In the genomic region with DNA sequence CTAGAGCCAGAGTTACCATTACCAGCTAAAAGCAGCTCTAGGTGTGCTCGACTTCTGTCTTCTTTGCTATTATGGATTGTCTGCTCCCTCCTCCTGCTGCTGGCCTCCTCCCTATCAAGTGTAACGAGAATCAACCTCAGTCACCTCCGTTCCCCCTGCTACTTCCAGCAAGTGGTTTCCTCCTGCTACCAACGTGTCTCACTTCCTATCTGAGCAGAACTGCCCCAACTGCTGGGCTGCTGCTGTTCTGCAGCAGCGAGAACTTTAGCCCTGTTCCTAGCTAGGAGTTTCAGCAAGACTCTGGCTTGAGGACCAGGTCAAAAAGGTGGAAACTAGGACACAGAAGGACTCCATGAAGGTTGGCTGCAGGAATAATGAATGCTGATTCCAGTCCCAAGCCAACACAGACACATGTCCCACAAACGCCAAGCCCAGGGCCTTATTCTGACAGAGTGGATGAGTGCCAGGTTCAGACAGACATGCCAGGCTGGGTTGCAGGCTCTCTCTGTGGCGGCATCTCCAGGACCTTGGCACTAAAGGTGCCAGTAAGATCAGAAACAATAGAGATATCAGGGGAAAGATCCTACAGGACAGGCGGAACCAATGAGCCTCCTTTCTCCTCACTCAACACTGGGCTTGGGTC, we compare ENCODE assay signal across 8 cellular contexts. TPM values are rescaled to one million over a fixed set of nuclear protein-coding genes. Genes with fewer than 3 reads are reported as not detected.
DNase-seq lines count a peak whose midpoint lies in the region; ATAC-seq and TF ChIP-seq lines count a peak whose summit lies in the region.

No MANE protein-coding gene starts in this region.

- H3K4me1 ChIP-seq in H9 (ENCODE audit: insufficient read depth, low read length): no peaks in the 10 kb centered on the region
- peaks cover 43% of the 10 kb centered on the region for H3K4me1 ChIP-seq in effector memory CD4-positive, alpha-beta T cell (ENCODE audit: control insufficient read depth, insufficient read depth, low read length, poor library complexity, severe bottlenecking)

- H3K4me3 Mint-ChIP-seq in H9: no peak overlapping the region
- H3K4me3 Mint-ChIP-seq in stimulated activated naive CD8-positive, alpha-beta T cell treated with anti-CD3 and anti-CD28 coated beads, Interleukin-15, amount 100 ng/mL, for 72 hours: peak overlapping the region; percentile 51 to 75

- peaks cover 4% of the 10 kb centered on the region in 2 experiments; a peak in 3 of 4 replicates for H3K4me1 Mint-ChIP-seq in H9
- H3K4me1 Mint-ChIP-seq in stimulated activated naive CD8-positive, alpha-beta T cell treated with anti-CD3 and anti-CD28 coated beads, Interleukin-15, amount 100 ng/mL, for 72 hours: peaks cover 67% of the 10 kb centered on the region

- H3K18ac ChIP-seq in H9 (ENCODE audit: insufficient read length, low read depth, low read length): no peak overlapping the region

- no peak overlapping the region for H3K14ac ChIP-seq in H9 (ENCODE audit: insufficient read depth, low read length)

- peaks cover 0 to 9% (median 0%) of the 10 kb centered on the region in 3 experiments; a peak in 1 of 7 replicates for H3K36me3 Mint-ChIP-seq in H9 (ENCODE audit: insufficient read depth in 1 of 3, low read depth in 3 of 3)

- H4K8ac ChIP-seq in H9 (replicated peaks; ENCODE audit: insufficient read length, low read depth, low read length): no peak overlapping the region

- H3K56ac ChIP-seq in H9 (ENCODE audit: insufficient read length, low read depth, low read length): no peak overlapping the region

- TF ChIP-seq CTCF in GM10266 (IDR thresholded peaks at IDR 0.05; ENCODE audit: control insufficient read depth, insufficient read depth, low read depth, missing control alignments) (no peak), H9 (conservative IDR thresholded peaks at IDR 0.05) (no peak)

- H3K27ac ChIP-seq in H9 (ENCODE audit: insufficient read length, low read depth, low read length): no peak overlapping the region
- H3K27ac ChIP-seq in effector memory CD4-positive, alpha-beta T cell (ENCODE audit: insufficient read depth, low read length, poor library complexity, severe bottlenecking): peak overlapping the region; percentile 19

- no peak overlapping the region for H3K9ac ChIP-seq in H9 (ENCODE audit: extremely low read depth, insufficient read length, low read length)

- H3K27ac Mint-ChIP-seq in H9: peak overlapping the region in 2 of 3 experiments; percentile 13 to 57; a peak in 2 of 7 replicates
- peak overlapping the region; percentile 49 to 72 for H3K27ac Mint-ChIP-seq in stimulated activated naive CD8-positive, alpha-beta T cell treated with anti-CD3 and anti-CD28 coated beads, Interleukin-15, amount 100 ng/mL, for 72 hours

- peak; percentile 65 for ATAC-seq in stimulated activated naive CD8-positive, alpha-beta T cell treated with anti-CD3 and anti-CD28 coated beads, Interleukin-15, amount 100 ng/mL, for 72 hours

- H4K91ac ChIP-seq in H9 (ENCODE audit: insufficient read length, low read depth, low read length): no peak overlapping the region

- H3K4me3 ChIP-seq in effector memory CD4-positive, alpha-beta T cell (ENCODE audit: insufficient read depth, low read depth, low read length, poor library complexity, severe bottlenecking): no peak overlapping the region

- H3K9me3 Mint-ChIP-seq in H9: no peaks in the 10 kb centered on the region
- H3K9me3 Mint-ChIP-seq in stimulated activated naive CD8-positive, alpha-beta T cell treated with anti-CD3 and anti-CD28 coated beads, Interleukin-15, amount 100 ng/mL, for 72 hours: no peaks in the 10 kb centered on the region

- H3K36me3 ChIP-seq in effector memory CD4-positive, alpha-beta T cell (ENCODE audit: control insufficient read depth, insufficient read depth, low read length): peaks cover 6% of the 10 kb centered on the region

- H2AK5ac ChIP-seq in H9 (ENCODE audit: insufficient read length, low read length): no peak overlapping the region

- H3K27me3 ChIP-seq in H9 (ENCODE audit: insufficient read depth, low read length): no peaks in the 10 kb centered on the region
- no peaks in the 10 kb centered on the region for H3K27me3 ChIP-seq in effector memory CD4-positive, alpha-beta T cell (replicated peaks; ENCODE audit: control insufficient read depth, insufficient read depth, low read length, poor library complexity, severe bottlenecking)

- no peaks in the 10 kb centered on the region for H3K9me3 ChIP-seq in H9 (ENCODE audit: control insufficient read depth, low read depth, low read length)
- no peaks in the 10 kb centered on the region for H3K9me3 ChIP-seq in effector memory CD4-positive, alpha-beta T cell (ENCODE audit: control insufficient read depth, low read length)

- H3K4me2 ChIP-seq in H9 (ENCODE audit: insufficient read depth, insufficient read length, low read length): no peak overlapping the region

- H3K79me2 ChIP-seq in H9 (ENCODE audit: insufficient read depth, low read length): no peaks in the 10 kb centered on the region

- H2BK120ac ChIP-seq in H9 (ENCODE audit: low read depth, low read length, poor library complexity, severe bottlenecking): no peak overlapping the region

- WGBS in H9 (ENCODE audit: extremely low coverage, insufficient read length, low lambda C conversion rate): no CpG with 5 or more reads among the region's 8 CpGs

- H3K4ac ChIP-seq in H9 (ENCODE audit: low read depth, low read length): no peak overlapping the region

- no peak overlapping the region for H4K5ac ChIP-seq in H9 (ENCODE audit: insufficient read length, low read depth, low read length)

- H2BK12ac ChIP-seq in H9 (ENCODE audit: insufficient read length, low read depth, low read length): no peak overlapping the region

- DNase-seq in GM10266 (ENCODE audit: extremely low spot score) (peak; percentile 62), H9 (no peak), SKM-1 (lab: John Stamatoyannopoulos, UW; ENCODE audit: unreplicated experiment) (peak; percentile 81), NCI-H526 (lab: John Stamatoyannopoulos, UW) (no peak), kidney glomerular epithelial cell (lab: John Stamatoyannopoulos, UW) (no peak), NCI-H1048 (lab: John Stamatoyannopoulos, UW) (no peak)
- DNase-seq in effector memory CD4-positive, alpha-beta T cell: peak in 1 of 3 donors; percentile 10
- peak in 1 of 2 donors; percentile 52 for DNase-seq in stimulated activated naive CD8-positive, alpha-beta T cell treated with anti-CD3 and anti-CD28 coated beads, Interleukin-15, amount 100 ng/mL, for 72 hours

- no peak overlapping the region for H2AFZ ChIP-seq in H9 (ENCODE audit: low read length)

- no peak overlapping the region for H3K23ac ChIP-seq in H9 (ENCODE audit: insufficient read length, low read depth, low read length)

- no peak overlapping the region for H2BK20ac ChIP-seq in H9 (ENCODE audit: low read depth, low read length, poor library complexity, severe bottlenecking)

- H4K20me1 ChIP-seq in H9 (ENCODE audit: control insufficient read depth, insufficient read depth, insufficient read length): no peaks in the 10 kb centered on the region

- peaks cover 5% of the 10 kb centered on the region for H3K23me2 ChIP-seq in H9 (ENCODE audit: insufficient read length, low read depth, low read length, poor library complexity, severe bottlenecking)

- H2BK15ac ChIP-seq in H9 (ENCODE audit: low read depth, low read length): no peak overlapping the region

- H3K79me1 ChIP-seq in H9 (ENCODE audit: insufficient read depth, low read depth, low read length, poor library complexity, severe bottlenecking): no peaks in the 10 kb centered on the region

- H3T11ph ChIP-seq in H9 (ENCODE audit: low read length): no peak overlapping the region

- peaks cover 5% of the 10 kb centered on the region for H3K27me3 Mint-ChIP-seq in H9 (ENCODE audit: low read depth)
- no peaks in the 10 kb centered on the region for H3K27me3 Mint-ChIP-seq in stimulated activated naive CD8-positive, alpha-beta T cell treated with anti-CD3 and anti-CD28 coated beads, Interleukin-15, amount 100 ng/mL, for 72 hours

- no peak overlapping the region for H2BK5ac ChIP-seq in H9 (ENCODE audit: insufficient read length, low read length)

RNA-seq across cellular contexts. Expression of gene CD34, which starts 46.9 kb away (rescaled TPM):
- total RNA-seq in H9 (2021): 0.02 and 0.35 TPM in 2 replicates

Comparison
In these comparisons a context has a peak if more than half of its experiments do, and no peak if none do; other contexts are left out.
1. DNase-seq: peak in GM10266 (single experiment) and SKM-1 (single experiment); none in H9 (single experiment), NCI-H526 (0 of 2), kidney glomerular epithelial cell (single experiment) and NCI-H1048 (single experiment).
2. H3K4me3 Mint-ChIP-seq: peak in stimulated activated naive CD8-positive, alpha-beta T cell treated with anti-CD3 and anti-CD28 coated beads, Interleukin-15, amount 100 ng/mL, for 72 hours (2 of 2); none in H9 (0 of 2).